10 cellular contexts compared by ENCODE assay signal in genomic region chr10:69056129-69056528, GRCh38. TPM values are rescaled to one million over a fixed set of nuclear protein-coding genes. Genes with fewer than 3 reads are reported as not detected.
DNase-seq lines count a peak whose midpoint lies in the region; ATAC-seq and TF ChIP-seq lines count a peak whose summit lies in the region.
"Had no signal": no experiment of that assay in that cellular context is flagged by ENCODE, and none has a peak within 500 bp of the region (broad histone marks: within the 10 kb centered on the region; RNA-seq: fewer than 3 reads in every experiment).

No MANE protein-coding gene starts in this region.

- peak overlapping the region; percentile 78 for H3K27ac Mint-ChIP-seq in stimulated activated memory B cell treated with anti-CD40 and anti-IgM and Interleukin-4, amounts not matched to agents 10 μg/mL and 1 μg/mL and 100 μg/mL, for 72 hours

- no peaks in the 10 kb centered on the region for H3K36me3 Mint-ChIP-seq in stimulated activated memory B cell treated with anti-CD40 and anti-IgM and Interleukin-4, amounts not matched to agents 10 μg/mL and 1 μg/mL and 100 μg/mL, for 72 hours

- peaks cover 0 to 39% of the 10 kb centered on the region in 2 donors for H3K4me1 ChIP-seq in right atrium auricular region

- H3K9me3 ChIP-seq in right atrium auricular region, result no peaks in the 10 kb centered on the region

- peak; percentile 64 for DNase-seq in SKM-1 treated with dmso at 0.1 percent for 144 hours (lab: John Stamatoyannopoulos, UW; ENCODE audit: unreplicated experiment)
- DNase-seq in right atrium auricular region (ENCODE audit: low spot score), result no peak
- DNase-seq in DMS53 treated with DMSO at 0.1 percent for 48 hours (lab: John Stamatoyannopoulos, UW; ENCODE audit: unreplicated experiment), result no peak
- DNase-seq in mesenteric fat pad (ENCODE audit: low spot score), result no peak
- no peak for DNase-seq in NCI-H2107 (lab: John Stamatoyannopoulos, UW)
- DNase-seq: NCI-H1436 treated with DMSO at 0.1 percent for 48 hours; stimulated activated naive CD4-positive, alpha-beta T cell treated with Interleukin-2 at 50 U/mL for 16 hours had no signal

- H3K27ac ChIP-seq in right atrium auricular region, result peak overlapping the region; percentile 33 to 65

- H3K4me3 ChIP-seq in right atrium auricular region, result no peak overlapping the region

- peak; percentile 45 for ATAC-seq in GM19025 (IDR thresholded peaks at IDR 0.05; ENCODE audit: low read depth, unreplicated experiment)
- peak; percentile 73 for ATAC-seq in stimulated activated memory B cell treated with anti-CD40 and anti-IgM and Interleukin-4, amounts not matched to agents 10 μg/mL and 1 μg/mL and 100 μg/mL, for 72 hours
- no peak for ATAC-seq in GM18858 (IDR thresholded peaks at IDR 0.05; ENCODE audit: unreplicated experiment)

- TF ChIP-seq CTCF in right atrium auricular region (IDR thresholded peaks at IDR 0.05), result no peak

- H3K4me3 Mint-ChIP-seq in stimulated activated memory B cell treated with anti-CD40 and anti-IgM and Interleukin-4, amounts not matched to agents 10 μg/mL and 1 μg/mL and 100 μg/mL, for 72 hours, result peak overlapping the region; percentile 38

- H3K4me1 Mint-ChIP-seq in stimulated activated memory B cell treated with anti-CD40 and anti-IgM and Interleukin-4, amounts not matched to agents 10 μg/mL and 1 μg/mL and 100 μg/mL, for 72 hours, result peaks cover 58% of the 10 kb centered on the region

- no peaks in the 10 kb centered on the region for H3K27me3 Mint-ChIP-seq in stimulated activated memory B cell treated with anti-CD40 and anti-IgM and Interleukin-4, amounts not matched to agents 10 μg/mL and 1 μg/mL and 100 μg/mL, for 72 hours

- no peaks in the 10 kb centered on the region for H3K27me3 ChIP-seq in right atrium auricular region

- no peaks in the 10 kb centered on the region for H3K9me3 Mint-ChIP-seq in stimulated activated memory B cell treated with anti-CD40 and anti-IgM and Interleukin-4, amounts not matched to agents 10 μg/mL and 1 μg/mL and 100 μg/mL, for 72 hours

- H3K36me3 ChIP-seq in right atrium auricular region, result no peaks in the 10 kb centered on the region

RNA-seq across cellular contexts. Expression of gene SRGN, which starts 31.8 kb away (rescaled TPM):
- total RNA-seq in right atrium auricular region (100 to 1,000 TPM in 1 of 2 donors, 10 to 100 TPM in 1; 79.4 to 124 TPM), mesenteric fat pad (404 TPM)
